Comparison of ENCODE assay signal across 24 cellular contexts in genomic region chr7:20795361-20795760, GRCh38. TPM values are rescaled to one million over a fixed set of nuclear protein-coding genes. Genes with fewer than 3 reads are reported as not detected.
A peak's percentile ranks its signal among the peaks of the same experiment; 100 is the strongest.
DNase-seq lines count a peak whose midpoint lies in the region; ATAC-seq and TF ChIP-seq lines count a peak whose summit lies in the region.
"Had no signal": no experiment of that assay in that cellular context is flagged by ENCODE, and none has a peak within 500 bp of the region (broad histone marks: within the 10 kb centered on the region; RNA-seq: fewer than 3 reads in every experiment).

No MANE protein-coding gene starts in this region.

- peaks cover 70% of the 10 kb centered on the region for H3K4me1 ChIP-seq in GM23338 (ENCODE audit: insufficient read depth)
- peaks cover 72% of the 10 kb centered on the region for H3K4me1 ChIP-seq in HUES64 (ENCODE audit: insufficient read depth, low read length)
- peaks cover 3% of the 10 kb centered on the region for H3K4me1 ChIP-seq in endodermal cell (ENCODE audit: control insufficient read depth, insufficient read depth, low read length)
- H3K4me1 ChIP-seq in neural progenitor cell, result peaks cover 75% of the 10 kb centered on the region
- peaks cover 22% of the 10 kb centered on the region for H3K4me1 ChIP-seq in body of pancreas

- TF ChIP-seq CTCF in GM23338 (conservative IDR thresholded peaks at IDR 0.05; ENCODE audit: low read depth in 2 of 2) (no peak), endodermal cell (conservative IDR thresholded peaks at IDR 0.05) (no peak), neural progenitor cell (IDR thresholded peaks at IDR 0.05) (no peak), body of pancreas (IDR thresholded peaks at IDR 0.05) (no peak), CD14-positive monocyte (IDR thresholded peaks at IDR 0.05) (no peak)

- H3K9ac ChIP-seq in HUES64 (ENCODE audit: low read depth, low read length) (no peak overlapping the region), endodermal cell (ENCODE audit: extremely low read depth, low read length, poor library complexity, severe bottlenecking) (no peak overlapping the region), neural progenitor cell (no peak overlapping the region)
- H3K9ac ChIP-seq: KMS-11 had no signal

- H3K9me2 ChIP-seq in GM23338 (ENCODE audit: insufficient read depth), result no peaks in the 10 kb centered on the region

- H2AFZ ChIP-seq in GM23338 (no peak overlapping the region), neural progenitor cell (replicated peaks) (no peak overlapping the region)

- ATAC-seq in GM23338, result peak; percentile 12
- ATAC-seq in naive thymus-derived CD8-positive, alpha-beta T cell, result no peak
- no peak for ATAC-seq in body of pancreas

- H3K27ac ChIP-seq in GM23338 (ENCODE audit: low read depth) (no peak overlapping the region), HUES64 (ENCODE audit: low read depth, low read length) (no peak overlapping the region), endodermal cell (ENCODE audit: low read depth, low read length) (no peak overlapping the region), neural progenitor cell (no peak overlapping the region), body of pancreas (no peak overlapping the region)
- H3K27ac ChIP-seq: KMS-11 had no signal

- H3K36me3 Mint-ChIP-seq in GM23338 (ENCODE audit: low read depth) (no peaks in the 10 kb centered on the region; the same call in 2 of the 3 replicates), endodermal cell (ENCODE audit: low read depth) (no peaks in the 10 kb centered on the region), neural progenitor cell (no peaks in the 10 kb centered on the region), CD14-positive monocyte (peaks cover 4 to 11% of the 10 kb centered on the region in 2 donors)
- peaks cover 7 to 41% (median 8%) of the 10 kb centered on the region in 3 donors for H3K36me3 Mint-ChIP-seq in naive thymus-derived CD8-positive, alpha-beta T cell

- H3K4me3 Mint-ChIP-seq in GM23338 (peak overlapping the region; percentile 94), endodermal cell (peak overlapping the region; percentile 22), neural progenitor cell (no peak overlapping the region), CD14-positive monocyte (peak overlapping the region in 1 of 2 donors; percentile 96)
- no peak overlapping the region for H3K4me3 Mint-ChIP-seq in naive thymus-derived CD8-positive, alpha-beta T cell

- TF ChIP-seq POLR2A in body of pancreas (IDR thresholded peaks at IDR 0.05), result no peak

- POLR2A ChIA-PET in naive thymus-derived CD8-positive, alpha-beta T cell (lab: Charles Lee), result no interaction called here

- peak overlapping the region; percentile 84 for H3K4me2 ChIP-seq in GM23338
- peak overlapping the region; percentile 84 for H3K4me2 ChIP-seq in neural progenitor cell

- H3F3A ChIP-seq in GM23338 (replicated peaks; ENCODE audit: low read depth) (peaks cover 19% of the 10 kb centered on the region; the same call in 1 of the 2 replicates), neural progenitor cell (ENCODE audit: low read depth) (peaks cover 87% of the 10 kb centered on the region)

- H3K79me2 ChIP-seq in GM23338 (replicated peaks; ENCODE audit: insufficient read depth), result no peaks in the 10 kb centered on the region
- H3K79me2 ChIP-seq in neural progenitor cell (ENCODE audit: low read depth), result peaks cover 20% of the 10 kb centered on the region

- H3K9me3 Mint-ChIP-seq in GM23338 (no peaks in the 10 kb centered on the region), endodermal cell (no peaks in the 10 kb centered on the region), neural progenitor cell (no peaks in the 10 kb centered on the region), CD14-positive monocyte (peaks cover 0 to 43% (median 32%) of the 10 kb centered on the region in 7 donors)
- peaks cover 0 to 53% (median 14%) of the 10 kb centered on the region in 9 donors for H3K9me3 Mint-ChIP-seq in naive thymus-derived CD8-positive, alpha-beta T cell

- H4K20me1 ChIP-seq in GM23338 (replicated peaks; ENCODE audit: insufficient read depth), result no peaks in the 10 kb centered on the region
- no peaks in the 10 kb centered on the region for H4K20me1 ChIP-seq in neural progenitor cell (ENCODE audit: low read depth)

- H3K4me1 Mint-ChIP-seq in GM23338 (peaks cover 67% of the 10 kb centered on the region), endodermal cell (peaks cover 49% of the 10 kb centered on the region), neural progenitor cell (peaks cover 73% of the 10 kb centered on the region), CD14-positive monocyte (peaks cover 27% of the 10 kb centered on the region)
- peaks cover 8 to 24% (median 15%) of the 10 kb centered on the region in 4 donors for H3K4me1 Mint-ChIP-seq in naive thymus-derived CD8-positive, alpha-beta T cell

- DNase-seq in GM23338 (ENCODE audit: low spot score) (peak; percentile 56), endodermal cell (peak; percentile 58), neural progenitor cell (ENCODE audit: low spot score) (no peak), body of pancreas (no peak), CD14-positive monocyte (ENCODE audit: low spot score) (no peak), NCI-H1048 (lab: John Stamatoyannopoulos, UW) (no peak)
- no peak for DNase-seq in naive thymus-derived CD8-positive, alpha-beta T cell
- DNase-seq: CD4-positive, CD25-positive, alpha-beta regulatory T cell; DMS153; DND-41; IMR-90; MM.1S; NCI-H1694; NCI-H2029 treated with DMSO at 0.1 percent for 48 hours; NCI-H446 treated with DMSO at 0.1 percent for 48 hours; NCI-H526; NCI-H82; NK-92 treated with Interleukin-12 subunit alpha and Interleukin-12 subunit beta, amount 100 ng/mL, for 24 hours; RPMI8226; SHP77 had no signal

- H3K9me3 ChIP-seq in HUES64 (ENCODE audit: insufficient read depth, low read depth, low read length), result no peaks in the 10 kb centered on the region
- H3K9me3 ChIP-seq in endodermal cell (ENCODE audit: control insufficient read depth, low read length), result no peaks in the 10 kb centered on the region
- no peaks in the 10 kb centered on the region for H3K9me3 ChIP-seq in neural progenitor cell (ENCODE audit: low read depth)
- H3K9me3 ChIP-seq in body of pancreas, result peaks cover 0 to 4% (median 0%) of the 10 kb centered on the region in 3 donors

- intact Hi-C loops in body of pancreas (cut with DNase I) (no loop called here), CD14-positive monocyte (cut with micrococcal nuclease) (no loop called here)

- H3K27me3 Mint-ChIP-seq in GM23338 (ENCODE audit: insufficient read depth, low read depth, poor library complexity), result peaks cover 69% of the 10 kb centered on the region
- H3K27me3 Mint-ChIP-seq in endodermal cell (ENCODE audit: insufficient read depth), result peaks cover 89% of the 10 kb centered on the region
- peaks cover 52% of the 10 kb centered on the region for H3K27me3 Mint-ChIP-seq in neural progenitor cell (ENCODE audit: insufficient read depth, low read depth)
- peaks cover 50 to 85% (median 75%) of the 10 kb centered on the region in 5 donors for H3K27me3 Mint-ChIP-seq in naive thymus-derived CD8-positive, alpha-beta T cell
- peaks cover 89 to 95% (median 92%) of the 10 kb centered on the region in 3 donors for H3K27me3 Mint-ChIP-seq in CD14-positive monocyte (ENCODE audit: low read depth in 3 of 3)

- peaks cover 61% of the 10 kb centered on the region for H3K27me3 ChIP-seq in GM23338 (ENCODE audit: insufficient read depth)
- H3K27me3 ChIP-seq in HUES64 (ENCODE audit: insufficient read depth, low read length), result peaks cover 81% of the 10 kb centered on the region
- H3K27me3 ChIP-seq in endodermal cell (ENCODE audit: control insufficient read depth, insufficient read depth, low read length, poor library complexity, severe bottlenecking), result peaks cover 90% of the 10 kb centered on the region
- H3K27me3 ChIP-seq in neural progenitor cell, result peaks cover 51% of the 10 kb centered on the region
- H3K27me3 ChIP-seq in body of pancreas, result peaks cover 0 to 59% of the 10 kb centered on the region in 2 donors

- H3K4me3 ChIP-seq in GM23338, result peak overlapping the region; percentile 67
- peak overlapping the region; percentile 77 for H3K4me3 ChIP-seq in HUES64 (ENCODE audit: low read length)
- no peak overlapping the region for H3K4me3 ChIP-seq in endodermal cell (ENCODE audit: low read length)
- peak overlapping the region; percentile 89 for H3K4me3 ChIP-seq in neural progenitor cell
- H3K4me3 ChIP-seq in body of pancreas, result no peak overlapping the region

- H3K36me3 ChIP-seq in GM23338 (ENCODE audit: insufficient read depth) (no peaks in the 10 kb centered on the region), HUES64 (ENCODE audit: insufficient read depth, low read length) (no peaks in the 10 kb centered on the region), endodermal cell (ENCODE audit: control insufficient read depth, insufficient read depth, low read length) (no peaks in the 10 kb centered on the region), neural progenitor cell (no peaks in the 10 kb centered on the region), body of pancreas (replicated peaks in 1 of 2; ENCODE audit: insufficient read depth in 1 of 2, low read depth in 2 of 2) (no peaks in the 10 kb centered on the region)

- H3K27ac Mint-ChIP-seq in GM23338 (no peak overlapping the region), endodermal cell (no peak overlapping the region), neural progenitor cell (no peak overlapping the region), CD14-positive monocyte (no peak overlapping the region)
- no peak overlapping the region for H3K27ac Mint-ChIP-seq in naive thymus-derived CD8-positive, alpha-beta T cell
- H3K27ac Mint-ChIP-seq: CD4-positive, CD25-positive, alpha-beta regulatory T cell had no signal

- WGBS in HUES64, result 21% methylated on average over 10 of the region's 10 CpGs
- WGBS in endodermal cell (ENCODE audit: insufficient coverage in 1 of 2, insufficient read length in 1 of 2), 2 experiments, result 40 to 57% methylated on average over 6 to 10 of the region's 10 CpGs
- 9 to 12% methylated on average over 10 of the region's 10 CpGs for WGBS in body of pancreas, 2 donors

TF ChIP-seq in GM23338, 12 proteins besides CTCF, POLR2A, EP300 and RAD21 (continues in another document):
- TF ChIP-seq POLR2AphosphoS5 (IDR thresholded peaks at IDR 0.05; ENCODE audit: low read depth), result no peak

RNA-seq across cellular contexts. Expression of gene SP8, which starts 8.7 kb away (rescaled TPM):
- 4.4 and 6.7 TPM in 2 replicates for total RNA-seq in GM23338 (2014; rRNA removed; shearing (Covaris generic))
- polyA plus RNA-seq in GM23338 (2016; fragmentation: Nextera tagmentation; extraction: Ambion mirVana) (3.4 and 3.7 TPM in 2 replicates), CD14-positive monocyte (not detected)
- 10.7 TPM for polyA plus RNA-seq in HUES64 (2013, experiment 1 of 2)
- polyA plus RNA-seq in HUES64 (2013, experiment 2 of 2), result 15.0 TPM
- total RNA-seq in endodermal cell (1 to 10 TPM; 3.3 to 5.2 TPM), neural progenitor cell (ENCODE audit: low replicate concordance) (19.8 and 60.7 TPM in 2 replicates), body of pancreas (not detected)
- 9.5 TPM for polyA plus RNA-seq in endodermal cell (2013, experiment 1 of 2)
- 8.1 TPM for polyA plus RNA-seq in endodermal cell (2013, experiment 2 of 2)
- not detected for total RNA-seq in naive thymus-derived CD8-positive, alpha-beta T cell
- polyA plus RNA-seq in naive thymus-derived CD8-positive, alpha-beta T cell, result not detected
- total RNA-seq: CD4-positive, CD25-positive, alpha-beta regulatory T cell; HT1080; IMR-90 had no signal
- polyA plus RNA-seq: BJ; CD4-positive, CD25-positive, alpha-beta regulatory T cell; IMR-90 had no signal

Comparison
In these comparisons a context has a peak if more than half of its experiments do, and no peak if none do; other contexts are left out.
1. DNase-seq: peak in GM23338 (single experiment) and endodermal cell (single experiment); none in neural progenitor cell (single experiment), naive thymus-derived CD8-positive, alpha-beta T cell (0 of 10), body of pancreas (0 of 4), CD14-positive monocyte (single experiment) and NCI-H1048 (single experiment).
2. H3K4me3 ChIP-seq: peak in GM23338 (single experiment), HUES64 (single experiment) and neural progenitor cell (single experiment); none in endodermal cell (single experiment) and body of pancreas (0 of 2).
3. H3K4me3 Mint-ChIP-seq: peak in GM23338 (single experiment) and endodermal cell (single experiment); none in neural progenitor cell (single experiment) and naive thymus-derived CD8-positive, alpha-beta T cell (0 of 10).